ENCODE assay signal across 14 cellular contexts in the genomic region with DNA sequence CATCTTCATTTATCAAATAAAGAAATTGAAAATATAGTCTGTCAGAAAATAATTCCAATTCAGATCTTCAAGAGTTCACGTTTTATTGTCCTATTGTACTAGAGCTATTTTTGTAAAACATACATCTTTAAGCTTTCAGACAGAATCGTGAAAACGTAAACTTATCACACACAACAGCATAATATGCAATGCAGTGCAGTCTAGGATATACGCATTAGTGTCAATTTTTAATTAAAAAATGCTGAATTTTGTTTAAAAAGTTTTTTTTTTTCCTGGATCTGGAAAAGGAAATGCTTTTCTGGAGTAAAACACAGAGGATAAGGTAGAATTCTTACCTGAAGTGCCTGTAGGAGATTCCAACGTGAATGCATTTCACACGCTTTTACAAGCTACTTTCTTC.
DNase-seq lines count a peak whose midpoint lies in the region; ATAC-seq and TF ChIP-seq lines count a peak whose summit lies in the region.
"Had no signal": no experiment of that assay in that cellular context is flagged by ENCODE, and none has a peak within 500 bp of the region (broad histone marks: within the 10 kb centered on the region; RNA-seq: fewer than 3 reads in every experiment).

No MANE protein-coding gene starts in this region.

- no peaks in the 10 kb centered on the region for H3K27me3 ChIP-seq in cardiac muscle cell
- no peaks in the 10 kb centered on the region for H3K27me3 ChIP-seq in dorsolateral prefrontal cortex
- no peaks in the 10 kb centered on the region for H3K27me3 ChIP-seq in upper lobe of left lung
- H3K27me3 ChIP-seq: body of pancreas had no signal

- no peak for TF ChIP-seq EP300 in upper lobe of left lung (IDR thresholded peaks at IDR 0.05)

- H3K36me3 ChIP-seq in cardiac muscle cell (no peaks in the 10 kb centered on the region), upper lobe of left lung (no peaks in the 10 kb centered on the region)

- DNase-seq in cardiac muscle cell (ENCODE audit: low read depth in 1 of 2, low spot score in 1 of 2) (no peak), left cardiac atrium (no peak), dorsolateral prefrontal cortex (no peak), upper lobe of left lung (no peak), dermis blood vessel endothelial cell (no peak), D341Med (ENCODE audit: low spot score) (no peak), SKM-1 treated with dmso at 0.1 percent for 144 hours (lab: John Stamatoyannopoulos, UW; ENCODE audit: unreplicated experiment) (no peak)
- DNase-seq: activated CD8-positive, alpha-beta memory T cell treated with anti-CD3 and anti-CD28 coated beads, Interleukin-2, amount 50 U/mL, for 4 hours; KG1; NCI-H2107; small intestine; stimulated activated CD8-positive, alpha-beta memory T cell treated with anti-CD3 and anti-CD28 coated beads, Interleukin-4, amount 100 ng/mL, for 48 hours had no signal

- ATAC-seq in left cardiac atrium (no peak), upper lobe of left lung (ENCODE audit: low FRiP score in 2 of 2) (no peak)

- no peaks in the 10 kb centered on the region for H3K36me3 Mint-ChIP-seq in nephron (ENCODE audit: low read depth)

- H3K9me3 Mint-ChIP-seq in nephron, result peaks cover 3% of the 10 kb centered on the region

- intact Hi-C loops in left cardiac atrium (cut with DNase I), result loop anchor here in 1 of 2 donors (5.0 to 10.0 kb wide), 2 partner anchors 412 to 461 kb away; no protein-coding TSS in a partner anchor
- intact Hi-C loops in dorsolateral prefrontal cortex (cut with DNase I), result no loop called here

- H3K27ac Mint-ChIP-seq in nephron, result peak overlapping the region; percentile 88 to 98 (median 90)

- H3K27ac ChIP-seq in cardiac muscle cell, result peak overlapping the region; percentile 79
- peak overlapping the region in 38 of 59 donors; percentile 3 to 84 (median 54) for H3K27ac ChIP-seq in dorsolateral prefrontal cortex
- peak overlapping the region; percentile 58 to 75 (median 67) for H3K27ac ChIP-seq in upper lobe of left lung

- H3K4me3 ChIP-seq in cardiac muscle cell, result no peak overlapping the region
- peak overlapping the region in 5 of 59 donors; percentile 0 to 38 (median 18) for H3K4me3 ChIP-seq in dorsolateral prefrontal cortex
- H3K4me3 ChIP-seq in upper lobe of left lung, result peak overlapping the region in 2 of 4 donors; percentile 5 to 7
- H3K4me3 ChIP-seq: body of pancreas had no signal

- 82 to 85% methylated on average over 6 of the region's 6 CpGs for WGBS in upper lobe of left lung, 2 donors

- H3K27me3 Mint-ChIP-seq in nephron (ENCODE audit: low read depth), result peaks cover 3% of the 10 kb centered on the region

- H3K4me3 Mint-ChIP-seq in nephron, result peak overlapping the region in 1 of 3 experiments; percentile 46

- TF ChIP-seq CTCF in cardiac muscle cell (IDR thresholded peaks at IDR 0.05; ENCODE audit: low read depth, low read length) (no peak), dorsolateral prefrontal cortex (IDR thresholded peaks at IDR 0.05 in 54 of 56, conservative IDR thresholded peaks at IDR 0.05 in 2 of 56; ENCODE audit: low read depth in 1 of 56, partially characterized antibody in 56 of 56) (no peak), nephron (IDR thresholded peaks at IDR 0.05; ENCODE audit: unreplicated experiment in 3 of 3) (no peak), upper lobe of left lung (IDR thresholded peaks at IDR 0.05) (no peak)

- H3K9me3 ChIP-seq in cardiac muscle cell (ENCODE audit: low read depth), result no peaks in the 10 kb centered on the region
- H3K9me3 ChIP-seq in upper lobe of left lung, result no peaks in the 10 kb centered on the region
- H3K9me3 ChIP-seq: body of pancreas had no signal

- H3K4me1 Mint-ChIP-seq in nephron, result peaks cover 41% of the 10 kb centered on the region

- no peak for TF ChIP-seq POLR2A in upper lobe of left lung (IDR thresholded peaks at IDR 0.05)

- H3K4me1 ChIP-seq in cardiac muscle cell (ENCODE audit: low read depth) (peaks cover 29% of the 10 kb centered on the region), upper lobe of left lung (peaks cover 4 to 14% (median 8%) of the 10 kb centered on the region in 4 donors)
- H3K4me1 ChIP-seq: body of pancreas had no signal
